Comparison of ENCODE assay signal across 2 cellular contexts in the genomic region with DNA sequence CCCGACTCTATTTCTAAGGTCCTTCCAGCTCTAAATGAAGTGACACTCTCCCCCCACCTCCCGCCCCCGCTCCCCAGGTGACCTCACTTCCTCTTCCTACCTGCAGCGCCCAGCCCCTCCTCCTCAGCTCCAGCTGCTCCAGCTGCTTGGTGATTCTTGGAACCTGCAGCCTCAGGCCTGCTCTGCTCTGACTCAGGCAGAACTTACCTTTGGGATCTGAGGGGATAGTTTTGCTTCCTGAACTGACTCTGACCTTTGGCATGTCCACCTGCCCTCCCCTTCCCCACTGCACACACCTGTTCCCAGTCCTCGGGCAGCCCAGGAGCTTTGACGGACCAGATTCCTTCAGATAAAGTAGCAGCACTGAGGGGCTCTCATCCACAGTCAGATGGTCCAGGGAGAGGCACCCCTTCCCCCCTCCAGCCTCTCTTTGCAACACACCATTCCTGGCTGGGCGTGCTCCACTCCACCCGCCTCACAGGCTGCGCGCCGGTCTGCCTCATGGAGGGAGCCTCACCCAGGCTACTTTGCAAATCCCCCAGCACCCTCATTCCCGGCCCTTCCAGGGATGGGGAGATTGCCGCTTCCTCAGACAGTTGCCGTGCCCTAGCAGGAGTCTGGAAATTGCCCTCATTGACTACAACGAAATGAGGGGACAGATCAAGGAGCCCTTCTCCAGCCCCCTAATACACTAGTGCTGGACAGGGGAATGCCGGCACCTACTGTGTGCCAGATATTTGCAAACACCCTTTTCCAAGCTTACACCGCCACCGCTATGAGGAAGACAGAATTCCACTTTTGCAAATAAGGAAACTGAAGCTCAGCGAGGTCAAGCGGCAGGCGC.
TF ChIP-seq lines count a peak whose summit lies in the region.

No MANE protein-coding gene starts in this region.

TF ChIP-seq in IMR-90, 13 proteins besides CTCF, POLR2A, EP300 and RAD21:
- TF ChIP-seq BHLHE40 (IDR thresholded peaks at IDR 0.05; ENCODE audit: low read depth, low read length): no peak
- no peak for TF ChIP-seq MAFK (IDR thresholded peaks at IDR 0.05; ENCODE audit: low read depth, low read length)
- no peak for TF ChIP-seq CHD1 (IDR thresholded peaks at IDR 0.05; ENCODE audit: low read depth, low read length)
- TF ChIP-seq SMC3 (IDR thresholded peaks at IDR 0.05; ENCODE audit: low read depth, low read length): no peak
- TF ChIP-seq USF2 (IDR thresholded peaks at IDR 0.05; ENCODE audit: low read depth, low read length): no peak
- no peak for TF ChIP-seq MAZ (IDR thresholded peaks at IDR 0.05; ENCODE audit: borderline replicate concordance, low read depth, low read length)
- no peak for TF ChIP-seq FOS (IDR thresholded peaks at IDR 0.05; ENCODE audit: low read depth, low read length)
- TF ChIP-seq RFX5 (IDR thresholded peaks at IDR 0.05; ENCODE audit: low read depth, low read length): no peak
- no peak for TF ChIP-seq NFE2L2 (IDR thresholded peaks at IDR 0.05; ENCODE audit: low read depth, low read length)
- no peak for TF ChIP-seq ELK1 (IDR thresholded peaks at IDR 0.05; ENCODE audit: borderline replicate concordance, low read depth, low read length)
- no peak for TF ChIP-seq CEBPB (IDR thresholded peaks at IDR 0.05; ENCODE audit: low read depth, low read length)
- no peak for TF ChIP-seq MXI1 (IDR thresholded peaks at IDR 0.05; ENCODE audit: borderline replicate concordance, low read depth, low read length)
- TF ChIP-seq RCOR1 (IDR thresholded peaks at IDR 0.05; ENCODE audit: insufficient replicate concordance, low read length): no peak

TF ChIP-seq in HEK293T, 16 proteins besides CTCF, POLR2A, EP300 and RAD21:
- no peak for TF ChIP-seq L3MBTL2 (conservative IDR thresholded peaks at IDR 0.05)
- no peak for TF ChIP-seq HDGF (IDR thresholded peaks at IDR 0.05; ENCODE audit: borderline replicate concordance)
